8 cellular contexts compared by ENCODE assay signal in the genomic region with DNA sequence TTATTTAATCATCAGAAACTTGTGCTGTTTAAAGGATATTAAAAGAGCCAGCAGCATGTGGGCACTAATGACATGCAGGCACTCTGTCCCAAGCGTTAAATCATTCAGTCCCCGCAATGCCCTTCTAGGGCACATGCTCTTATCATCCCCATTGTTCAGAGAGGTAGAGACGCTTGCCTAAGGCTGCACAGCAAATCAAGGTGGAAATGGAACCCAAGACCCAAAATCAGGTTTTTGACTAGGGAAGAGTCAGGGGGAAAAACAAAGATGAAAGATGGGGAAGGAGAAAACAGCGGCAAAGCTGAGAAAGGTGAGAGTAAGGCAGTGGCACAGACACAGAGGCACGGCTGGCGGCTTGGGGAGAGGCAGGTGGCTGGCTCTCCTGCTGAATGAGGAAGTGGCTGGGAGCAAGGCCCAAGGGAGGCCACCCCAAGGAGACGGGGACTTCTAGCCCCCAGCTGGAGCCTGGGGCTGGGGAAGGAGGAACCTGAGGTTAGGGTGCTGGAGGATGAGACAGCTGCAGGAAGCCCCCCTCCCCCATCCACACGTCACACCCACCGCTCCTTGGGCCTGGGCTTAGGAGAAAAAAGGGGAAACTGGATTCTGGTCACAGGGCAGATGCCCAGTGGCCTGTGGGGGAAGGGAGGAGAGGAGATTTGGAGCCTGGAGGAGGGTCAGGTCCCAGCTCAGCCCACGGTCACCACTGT. TPM values are rescaled to one million over a fixed set of nuclear protein-coding genes. Genes with fewer than 3 reads are reported as not detected.
A peak's percentile ranks its signal among the peaks of the same experiment; 100 is the strongest.
DNase-seq lines count a peak whose midpoint lies in the region; ATAC-seq, FAIRE-seq and TF ChIP-seq lines count a peak whose summit lies in the region.

No MANE protein-coding gene starts in this region.

- H3K9me3 ChIP-seq in Karpas-422 (ENCODE audit: low read length): no peaks in the 10 kb centered on the region

- no peaks in the 10 kb centered on the region for H3K27me3 Mint-ChIP-seq in effector memory CD8-positive, alpha-beta T cell

- peaks cover 26 to 33% of the 10 kb centered on the region in 2 donors for H3K4me1 Mint-ChIP-seq in effector memory CD8-positive, alpha-beta T cell (ENCODE audit: low read depth in 2 of 2)

- DNase-seq in GM10248 (ENCODE audit: extremely low spot score) (peak; percentile 67), Karpas-422 (peak; percentile 69), omental fat pad (ENCODE audit: low spot score) (no peak), D721Med (ENCODE audit: insufficient read length, low spot score) (no peak), T1000 (lab: John Stamatoyannopoulos, UW) (no peak)
- no peak for DNase-seq in effector memory CD8-positive, alpha-beta T cell

- H3K4me3 Mint-ChIP-seq in effector memory CD8-positive, alpha-beta T cell: peak overlapping the region in 1 of 2 donors; percentile 64

- H3K4me1 ChIP-seq in Karpas-422 (ENCODE audit: low read length): peaks cover 11% of the 10 kb centered on the region

- no peaks in the 10 kb centered on the region for H3K36me3 ChIP-seq in Karpas-422 (ENCODE audit: insufficient read depth, low read length)

- H3K27me3 ChIP-seq in Karpas-422 (ENCODE audit: low read length): no peaks in the 10 kb centered on the region

- no peak for TF ChIP-seq CTCF in GM10248 (IDR thresholded peaks at IDR 0.05; ENCODE audit: control extremely low read depth, extremely low read depth, low read depth, missing control alignments)
- no peak for TF ChIP-seq CTCF in omental fat pad (IDR thresholded peaks at IDR 0.05)
- TF ChIP-seq CTCF in D721Med (IDR thresholded peaks at IDR 0.05; ENCODE audit: insufficient read depth, missing control alignments): no peak

- peak overlapping the region; percentile 33 to 85 for H3K27ac Mint-ChIP-seq in effector memory CD8-positive, alpha-beta T cell

- no peaks in the 10 kb centered on the region for H3K9me2 ChIP-seq in Karpas-422 (replicated peaks; ENCODE audit: insufficient read depth, low read length)

- no peak overlapping the region for H3K4me3 ChIP-seq in Karpas-422 (ENCODE audit: low read length)

- POLR2A ChIA-PET in GM10248 (lab: Yijun Ruan, JAX): interaction anchor here (0.8 kb wide), 1 partner anchor 8 kb away, joined by 4 read pairs; no protein-coding TSS in a partner anchor

- peak overlapping the region; percentile 7; the same call in 1 of the 2 replicates for H3K9ac ChIP-seq in Karpas-422 (ENCODE audit: low read length)

- peak; percentile 57 for ATAC-seq in effector memory CD8-positive, alpha-beta T cell (replicated peaks)
- ATAC-seq in omental fat pad (ENCODE audit: low FRiP score): peak; percentile 22
- no peak for ATAC-seq in HG03354 (IDR thresholded peaks at IDR 0.05; ENCODE audit: poor library complexity, severe bottlenecking, unreplicated experiment)
- no peak for ATAC-seq in HG03571 (IDR thresholded peaks at IDR 0.05; ENCODE audit: unreplicated experiment)

- no peak overlapping the region for H3K27ac ChIP-seq in Karpas-422 (ENCODE audit: low read length)

- no peaks in the 10 kb centered on the region for H4K20me1 ChIP-seq in Karpas-422 (ENCODE audit: insufficient read depth, low read depth, low read length)

- H3K4me2 ChIP-seq in Karpas-422 (ENCODE audit: low read depth, low read length, poor library complexity, severe bottlenecking): peak overlapping the region; percentile 28

- H3K9me3 Mint-ChIP-seq in effector memory CD8-positive, alpha-beta T cell: no peaks in the 10 kb centered on the region

- CTCF ChIA-PET in GM10248 (lab: Yijun Ruan, JAX): interaction anchor here (0.8 to 1.6 kb wide), 3 partner anchors 9 to 28 kb away, joined by 3 to 5 read pairs (median 5); no protein-coding TSS in a partner anchor

- no peak for FAIRE-seq in D721Med (lab: Jason Lieb, UNC)

- no peak overlapping the region for H2AFZ ChIP-seq in Karpas-422 (ENCODE audit: low read length)

- peaks cover 3% of the 10 kb centered on the region for H3K36me3 Mint-ChIP-seq in effector memory CD8-positive, alpha-beta T cell (ENCODE audit: insufficient read depth)

- no peaks in the 10 kb centered on the region for H3K79me2 ChIP-seq in Karpas-422 (ENCODE audit: low read length)

RNA-seq across cellular contexts. Expression of a gene that starts 1.0 kb away (rescaled TPM):
- total RNA-seq in Karpas-422 (2014; rRNA removed; shearing (Covaris generic); ENCODE audit: low replicate concordance): not detected in 2 replicates
- 100 to 1,000 TPM; 171 to 490 (median 280) TPM for total RNA-seq in omental fat pad

RNA-seq across cellular contexts. Expression of a gene that starts 6.8 kb away (rescaled TPM):
- 12.2 and 18.8 TPM in 2 replicates for total RNA-seq in Karpas-422 (2014; rRNA removed; shearing (Covaris generic); ENCODE audit: low replicate concordance)
- 10 to 100 TPM in 2 of 4 donors, 1 to 10 TPM in 2; 7.6 to 57.0 (median 13.3) TPM for total RNA-seq in omental fat pad

RNA-seq across cellular contexts. Expression of a gene that starts 8.8 kb away (rescaled TPM):
- 7.2 and 17.1 TPM in 2 replicates for total RNA-seq in Karpas-422 (2014; rRNA removed; shearing (Covaris generic); ENCODE audit: low replicate concordance)
- 10 to 100 TPM in 3 of 4 donors, 1 to 10 TPM in 1; 7.4 to 52.7 (median 15.5) TPM for total RNA-seq in omental fat pad

RNA-seq across cellular contexts. Expression of a gene that starts 27.0 kb away (rescaled TPM):
- total RNA-seq in Karpas-422 (2014; rRNA removed; shearing (Covaris generic); ENCODE audit: low replicate concordance): 3.7 and 3.8 TPM in 2 replicates
- total RNA-seq in omental fat pad: 1 to 10 TPM; 3.2 to 8.7 (median 5.3) TPM

RNA-seq across cellular contexts. Expression of a gene that starts 40.8 kb away (rescaled TPM):
- 9.9 and 23.8 TPM in 2 replicates for total RNA-seq in Karpas-422 (2014; rRNA removed; shearing (Covaris generic); ENCODE audit: low replicate concordance)
- total RNA-seq in omental fat pad: 10 to 100 TPM in 1 of 4 donors, 1 to 10 TPM in 3; 1.1 to 10.1 (median 2.3) TPM

Comparison
In these comparisons a context has a peak if more than half of its experiments do, and no peak if none do; other contexts are left out.
1. DNase-seq: peak in GM10248 (single experiment) and Karpas-422 (single experiment); none in effector memory CD8-positive, alpha-beta T cell (0 of 3), omental fat pad (single experiment), D721Med (single experiment) and T1000 (single experiment).
2. ATAC-seq: peak in effector memory CD8-positive, alpha-beta T cell (single experiment) and omental fat pad (single experiment); none in HG03354 (single experiment) and HG03571 (single experiment).
3. RNA of a gene that starts 1.0 kb away (total RNA-seq): 171 to 490 TPM in omental fat pad; not detected in Karpas-422; every median in the first group is over 100 times any median in the second.